ENCODE assay signal across 13 cellular contexts in genomic region chr2:241308832-241309500, GRCh38. TPM values are rescaled to one million over a fixed set of nuclear protein-coding genes. Genes with fewer than 3 reads are reported as not detected.
DNase-seq lines count a peak whose midpoint lies in the region; ATAC-seq, FAIRE-seq and TF ChIP-seq lines count a peak whose summit lies in the region.
"Had no signal": no experiment of that assay in that cellular context is flagged by ENCODE, and none has a peak within 500 bp of the region (broad histone marks: within the 10 kb centered on the region; RNA-seq: fewer than 3 reads in every experiment).

No MANE protein-coding gene starts in this region.

- no peaks in the 10 kb centered on the region for H3K9me2 ChIP-seq in SK-N-SH

- TF ChIP-seq CTCF in astrocyte (IDR thresholded peaks at IDR 0.05; ENCODE audit: insufficient read depth, low read depth, low read length) = no peak
- no peak for TF ChIP-seq CTCF in SK-N-SH (IDR thresholded peaks at IDR 0.05)

- FAIRE-seq in astrocyte (lab: Jason Lieb, UNC) = no peak

- H2AFZ ChIP-seq in astrocyte (ENCODE audit: low read depth, low read length) = no peak overlapping the region
- no peak overlapping the region for H2AFZ ChIP-seq in SK-N-SH (ENCODE audit: low read depth)
- H2AFZ ChIP-seq: PC-9 had no signal

- H3K27ac ChIP-seq in CD4-positive, CD25-positive, alpha-beta regulatory T cell (ENCODE audit: insufficient read depth, low read length, poor library complexity, severe bottlenecking) = peak overlapping the region; percentile 42
- H3K27ac ChIP-seq in KOPT-K1 (ENCODE audit: low read depth, low read length, poor library complexity, severe bottlenecking) = peak overlapping the region; percentile 30
- no peak overlapping the region for H3K27ac ChIP-seq in astrocyte (ENCODE audit: low read depth, low read length)
- H3K27ac ChIP-seq in SK-N-SH (ENCODE audit: low read depth in 2 of 2, low read length in 1 of 2) = no peak overlapping the region
- H3K27ac ChIP-seq: PC-9 had no signal

- no peak for TF ChIP-seq RAD21 in SK-N-SH (IDR thresholded peaks at IDR 0.05; ENCODE audit: low read length)

- H4K20me1 ChIP-seq in astrocyte (ENCODE audit: insufficient read depth, low read length) = peaks cover 78% of the 10 kb centered on the region
- peaks cover 71% of the 10 kb centered on the region for H4K20me1 ChIP-seq in SK-N-SH (ENCODE audit: insufficient read depth)

- H3K27ac Mint-ChIP-seq in CD4-positive, CD25-positive, alpha-beta regulatory T cell = peak overlapping the region; percentile 60 to 66 (median 65)
- peak overlapping the region; percentile 21 for H3K27ac Mint-ChIP-seq in astrocyte (ENCODE audit: unreplicated experiment)
- H3K27ac Mint-ChIP-seq in natural killer cell treated with Interleukin-12 subunit alpha and Interleukin-12 subunit beta and Interleukin-15 and Interleukin-18, amount 100 ng/mL, for 72 hours = peak overlapping the region; percentile 13 to 41

- peaks cover 3% of the 10 kb centered on the region for H3K36me3 ChIP-seq in CD4-positive, CD25-positive, alpha-beta regulatory T cell (ENCODE audit: control insufficient read depth, insufficient read depth, low read length)
- peaks cover 20% of the 10 kb centered on the region; the same call in 1 of the 2 replicates for H3K36me3 ChIP-seq in KOPT-K1 (ENCODE audit: insufficient read depth, low read length)
- H3K36me3 ChIP-seq in astrocyte (ENCODE audit: insufficient read depth, low read length) = no peaks in the 10 kb centered on the region
- H3K36me3 ChIP-seq in SK-N-SH (replicated peaks in 1 of 2; ENCODE audit: control insufficient read depth in 1 of 2, insufficient read depth in 2 of 2, low read length in 1 of 2) = peaks cover 0 to 3% of the 10 kb centered on the region in 2 experiments
- H3K36me3 ChIP-seq: HAP-1 had no signal

- H3K27me3 ChIP-seq in CD4-positive, CD25-positive, alpha-beta regulatory T cell (ENCODE audit: control insufficient read depth, insufficient read depth, low read length) = no peaks in the 10 kb centered on the region
- H3K27me3 ChIP-seq in astrocyte (ENCODE audit: insufficient read depth, low read length) (no peaks in the 10 kb centered on the region), SK-N-SH (ENCODE audit: insufficient read depth) (no peaks in the 10 kb centered on the region)

- DNase-seq in CD4-positive, CD25-positive, alpha-beta regulatory T cell = no peak
- no peak for DNase-seq in astrocyte (ENCODE audit: low read depth)
- DNase-seq in natural killer cell treated with Interleukin-12 subunit alpha and Interleukin-12 subunit beta and Interleukin-15 and Interleukin-18, amount 100 ng/mL, for 72 hours (ENCODE audit: low spot score) = no peak
- DNase-seq in NOMO-1 (lab: John Stamatoyannopoulos, UW; ENCODE audit: unreplicated experiment in 2 of 2) = no peak
- DNase-seq in cerebellar nuclear complex (lab: John Stamatoyannopoulos, UW) = no peak
- DNase-seq in SK-N-SH = no peak
- DNase-seq in NCI-H774 (lab: John Stamatoyannopoulos, UW) = no peak
- DNase-seq: amniotic stem cell, cortex of kidney had no signal

- POLR2A ChIA-PET in SK-N-SH (lab: Yijun Ruan, JAX) = no interaction called here

- H3K9me3 Mint-ChIP-seq in CD4-positive, CD25-positive, alpha-beta regulatory T cell = no peaks in the 10 kb centered on the region
- H3K9me3 Mint-ChIP-seq in astrocyte (ENCODE audit: unreplicated experiment) = no peaks in the 10 kb centered on the region
- no peaks in the 10 kb centered on the region for H3K9me3 Mint-ChIP-seq in natural killer cell treated with Interleukin-12 subunit alpha and Interleukin-12 subunit beta and Interleukin-15 and Interleukin-18, amount 100 ng/mL, for 72 hours

- TF ChIP-seq EP300 in SK-N-SH (IDR thresholded peaks at IDR 0.05; ENCODE audit: borderline replicate concordance in 1 of 2, low read depth in 1 of 2, low read length in 1 of 2) = no peak

- H3K79me2 ChIP-seq in astrocyte (ENCODE audit: insufficient read depth, low read length) = peaks cover 100% of the 10 kb centered on the region
- peaks cover 100% of the 10 kb centered on the region for H3K79me2 ChIP-seq in SK-N-SH (ENCODE audit: insufficient read depth)

- no peak overlapping the region for H3K4me3 ChIP-seq in CD4-positive, CD25-positive, alpha-beta regulatory T cell (ENCODE audit: low read depth, low read length)
- H3K4me3 ChIP-seq in astrocyte (ENCODE audit: insufficient read depth, low read depth, low read length) (no peak overlapping the region), SK-N-SH (ENCODE audit: low read depth in 2 of 2, low read length in 1 of 2) (no peak overlapping the region)
- H3K4me3 ChIP-seq: HAP-1, lung, PC-9 had no signal

- H3K4me3 Mint-ChIP-seq in CD4-positive, CD25-positive, alpha-beta regulatory T cell = peak overlapping the region in 1 of 4 donors; percentile 81
- no peak overlapping the region for H3K4me3 Mint-ChIP-seq in astrocyte (ENCODE audit: unreplicated experiment)
- peak overlapping the region; percentile 21 for H3K4me3 Mint-ChIP-seq in natural killer cell treated with Interleukin-12 subunit alpha and Interleukin-12 subunit beta and Interleukin-15 and Interleukin-18, amount 100 ng/mL, for 72 hours

- ATAC-seq in CD4-positive, CD25-positive, alpha-beta regulatory T cell (ENCODE audit: low read depth in 2 of 2) = no peak
- ATAC-seq in natural killer cell treated with Interleukin-12 subunit alpha and Interleukin-12 subunit beta and Interleukin-15 and Interleukin-18, amount 100 ng/mL, for 72 hours = no peak

- H3K4me1 ChIP-seq in CD4-positive, CD25-positive, alpha-beta regulatory T cell (ENCODE audit: control insufficient read depth, insufficient read depth, low read length, poor library complexity, severe bottlenecking) = peaks cover 24% of the 10 kb centered on the region
- H3K4me1 ChIP-seq in astrocyte (ENCODE audit: insufficient read depth, low read length) = peaks cover 38% of the 10 kb centered on the region
- H3K4me1 ChIP-seq in SK-N-SH (ENCODE audit: control insufficient read depth in 1 of 2, insufficient read depth in 2 of 2, low read depth in 1 of 2, low read length in 1 of 2) = peaks cover 0 to 26% of the 10 kb centered on the region in 2 experiments; a peak in 2 of 4 replicates

- 83% methylated on average over 17 of the region's 18 CpGs for WGBS in SK-N-SH (ENCODE audit: low lambda C conversion rate)

- CTCF ChIA-PET in SK-N-SH (lab: Yijun Ruan, JAX) = no interaction called here

- no peaks in the 10 kb centered on the region for H3K9me3 ChIP-seq in CD4-positive, CD25-positive, alpha-beta regulatory T cell (ENCODE audit: control insufficient read depth in 2 of 2, low read length in 2 of 2)
- no peaks in the 10 kb centered on the region for H3K9me3 ChIP-seq in KOPT-K1 (ENCODE audit: insufficient read depth, low read length, poor library complexity, severe bottlenecking)
- no peaks in the 10 kb centered on the region for H3K9me3 ChIP-seq in astrocyte (ENCODE audit: insufficient read depth, low read depth, low read length)
- H3K9me3 ChIP-seq in SK-N-SH = no peaks in the 10 kb centered on the region
- H3K9me3 ChIP-seq: HAP-1 had no signal

- H3K9ac ChIP-seq in astrocyte (ENCODE audit: low read length) = no peak overlapping the region
- H3K9ac ChIP-seq in SK-N-SH = no peak overlapping the region

- H3K27me3 Mint-ChIP-seq in CD4-positive, CD25-positive, alpha-beta regulatory T cell = no peaks in the 10 kb centered on the region
- no peaks in the 10 kb centered on the region for H3K27me3 Mint-ChIP-seq in astrocyte (ENCODE audit: low read depth, unreplicated experiment)
- H3K27me3 Mint-ChIP-seq in natural killer cell treated with Interleukin-12 subunit alpha and Interleukin-12 subunit beta and Interleukin-15 and Interleukin-18, amount 100 ng/mL, for 72 hours = no peaks in the 10 kb centered on the region

- H3K36me3 Mint-ChIP-seq in CD4-positive, CD25-positive, alpha-beta regulatory T cell = peaks cover 11% of the 10 kb centered on the region
- peaks cover 2% of the 10 kb centered on the region for H3K36me3 Mint-ChIP-seq in astrocyte (ENCODE audit: low read depth, unreplicated experiment)
- H3K36me3 Mint-ChIP-seq in natural killer cell treated with Interleukin-12 subunit alpha and Interleukin-12 subunit beta and Interleukin-15 and Interleukin-18, amount 100 ng/mL, for 72 hours = no peaks in the 10 kb centered on the region

- H3K4me2 ChIP-seq in astrocyte (ENCODE audit: low read length) (peak overlapping the region; percentile 51), SK-N-SH (no peak overlapping the region)
- H3K4me2 ChIP-seq: PC-9 had no signal

- peaks cover 3% of the 10 kb centered on the region for H3F3A ChIP-seq in SK-N-SH (replicated peaks; ENCODE audit: insufficient read depth)

- H3K4me1 Mint-ChIP-seq in CD4-positive, CD25-positive, alpha-beta regulatory T cell = peaks cover 25 to 74% (median 60%) of the 10 kb centered on the region in 4 donors
- peaks cover 45% of the 10 kb centered on the region for H3K4me1 Mint-ChIP-seq in astrocyte (ENCODE audit: low read depth, unreplicated experiment)
- H3K4me1 Mint-ChIP-seq in natural killer cell treated with Interleukin-12 subunit alpha and Interleukin-12 subunit beta and Interleukin-15 and Interleukin-18, amount 100 ng/mL, for 72 hours (ENCODE audit: low read depth in 2 of 2) = peaks cover 52 to 68% of the 10 kb centered on the region in 2 donors

TF ChIP-seq in SK-N-SH, 30 proteins besides CTCF, POLR2A, EP300 and RAD21:
- TF ChIP-seq SIN3A (IDR thresholded peaks at IDR 0.05; ENCODE audit: borderline replicate concordance, low read depth, low read length) = no peak

RNA-seq across cellular contexts. Expression of gene HDLBP, which starts 6.5 kb away (rescaled TPM):
- total RNA-seq in CD4-positive, CD25-positive, alpha-beta regulatory T cell = 121 TPM
- polyA plus RNA-seq in CD4-positive, CD25-positive, alpha-beta regulatory T cell = 10 to 100 TPM; 33.6 to 42.6 (median 41.3) TPM
- 922 and 975 TPM in 2 replicates for total RNA-seq in astrocyte
- 100 to 1,000 TPM; 295 to 479 TPM for total RNA-seq in natural killer cell treated with Interleukin-12 subunit alpha and Interleukin-12 subunit beta and Interleukin-15 and Interleukin-18, amount 100 ng/mL, for 72 hours
- polyA plus RNA-seq in SK-N-SH (2012; rRNA removed) = 211 and 263 TPM in 2 replicates
- polyA plus RNA-seq in SK-N-SH (2012; cell fraction: cytosol; rRNA removed) = 190 and 208 TPM in 2 replicates
- 430 and 440 TPM in 2 replicates for polyA plus RNA-seq in SK-N-SH (2012; cell fraction: nucleus; rRNA removed)

RNA-seq across cellular contexts. Expression of gene SEPTIN2, which starts 6.8 kb away (rescaled TPM):
- 191 TPM for total RNA-seq in CD4-positive, CD25-positive, alpha-beta regulatory T cell
- 100 to 1,000 TPM; 131 to 186 (median 159) TPM for polyA plus RNA-seq in CD4-positive, CD25-positive, alpha-beta regulatory T cell
- total RNA-seq in astrocyte = 544 and 552 TPM in 2 replicates
- 100 to 1,000 TPM; 246 to 264 TPM for total RNA-seq in natural killer cell treated with Interleukin-12 subunit alpha and Interleukin-12 subunit beta and Interleukin-15 and Interleukin-18, amount 100 ng/mL, for 72 hours
- 226 and 330 TPM in 2 replicates for polyA plus RNA-seq in SK-N-SH (2012; rRNA removed)
- polyA plus RNA-seq in SK-N-SH (2012; cell fraction: cytosol; rRNA removed) = 307 and 361 TPM in 2 replicates
- 212 and 449 TPM in 2 replicates for polyA plus RNA-seq in SK-N-SH (2012; cell fraction: nucleus; rRNA removed)

RNA-seq across cellular contexts. Expression of gene FARP2, which starts 47.1 kb away (rescaled TPM):
- total RNA-seq in CD4-positive, CD25-positive, alpha-beta regulatory T cell = 34.9 TPM
- 1 to 10 TPM; 3.0 to 7.4 (median 6.9) TPM for polyA plus RNA-seq in CD4-positive, CD25-positive, alpha-beta regulatory T cell
- total RNA-seq in astrocyte = 60.8 and 65.0 TPM in 2 replicates
- 10 to 100 TPM; 49.2 to 77.3 TPM for total RNA-seq in natural killer cell treated with Interleukin-12 subunit alpha and Interleukin-12 subunit beta and Interleukin-15 and Interleukin-18, amount 100 ng/mL, for 72 hours
- polyA plus RNA-seq in SK-N-SH (2012; rRNA removed) = 11.5 and 13.9 TPM in 2 replicates
- polyA plus RNA-seq in SK-N-SH (2012; cell fraction: cytosol; rRNA removed) = 11.9 and 13.0 TPM in 2 replicates
- 34.1 and 68.4 TPM in 2 replicates for polyA plus RNA-seq in SK-N-SH (2012; cell fraction: nucleus; rRNA removed)

Comparison
In these comparisons a context has a peak if more than half of its experiments do, and no peak if none do; other contexts are left out.
1. H3K27ac ChIP-seq: peak in CD4-positive, CD25-positive, alpha-beta regulatory T cell (single experiment) and KOPT-K1 (single experiment); none in astrocyte (single experiment) and SK-N-SH (0 of 2).
2. Peak in every context shown above with its lines, with median percentiles within 50 percentile points of each other: H3K27ac Mint-ChIP-seq.